ENCODE assay signal across 10 cellular contexts in genomic region chr14:66610154-66610563, GRCh38.
DNase-seq lines count a peak whose midpoint lies in the region; ATAC-seq, FAIRE-seq and TF ChIP-seq lines count a peak whose summit lies in the region.
"Had no signal": no experiment of that assay in that cellular context is flagged by ENCODE, and none has a peak within 500 bp of the region (broad histone marks: within the 10 kb centered on the region; RNA-seq: fewer than 3 reads in every experiment).

No MANE protein-coding gene starts in this region.

- H3K27me3 Mint-ChIP-seq in activated T-cell treated with anti-CD3 and anti-CD28 coated beads, Interleukin-2, amount 50 U/mL, for 72 hours (ENCODE audit: low read depth), result no peaks in the 10 kb centered on the region
- no peaks in the 10 kb centered on the region for H3K27me3 Mint-ChIP-seq in activated T-cell treated with anti-CD3 and anti-CD28 coated beads, Interleukin-2, amount 50 U/mL, for 24 hours

- TF ChIP-seq CTCF in smooth muscle cell (IDR thresholded peaks at IDR 0.05; ENCODE audit: borderline replicate concordance, insufficient read depth, poor library complexity, severe bottlenecking), result peak; percentile 7

- no peak for FAIRE-seq in frontal cortex (lab: Jason Lieb, UNC)

- 68% methylated on average over 4 of the region's 4 CpGs for WGBS in smooth muscle cell (ENCODE audit: low lambda C conversion rate)

- peaks cover 10 to 13% of the 10 kb centered on the region in 2 donors for H3K9me3 Mint-ChIP-seq in activated T-cell treated with anti-CD3 and anti-CD28 coated beads, Interleukin-2, amount 50 U/mL, for 72 hours
- H3K9me3 Mint-ChIP-seq in activated T-cell treated with anti-CD3 and anti-CD28 coated beads, Interleukin-2, amount 50 U/mL, for 24 hours, result peaks cover 44% of the 10 kb centered on the region

- H3K27ac ChIP-seq in smooth muscle cell (ENCODE audit: low read depth), result no peak overlapping the region
- no peak overlapping the region for H3K27ac ChIP-seq in effector memory CD4-positive, alpha-beta T cell (ENCODE audit: insufficient read depth, low read length, poor library complexity, severe bottlenecking)

- peaks cover 11 to 24% of the 10 kb centered on the region in 2 donors for H3K36me3 Mint-ChIP-seq in activated T-cell treated with anti-CD3 and anti-CD28 coated beads, Interleukin-2, amount 50 U/mL, for 72 hours (ENCODE audit: insufficient read depth in 2 of 2)
- H3K36me3 Mint-ChIP-seq in activated T-cell treated with anti-CD3 and anti-CD28 coated beads, Interleukin-2, amount 50 U/mL, for 24 hours (ENCODE audit: low read depth), result peaks cover 43% of the 10 kb centered on the region

- no peaks in the 10 kb centered on the region for H3K36me3 ChIP-seq in smooth muscle cell (ENCODE audit: low read depth)
- H3K36me3 ChIP-seq in effector memory CD4-positive, alpha-beta T cell (ENCODE audit: control insufficient read depth, insufficient read depth, low read length), result no peaks in the 10 kb centered on the region

- H3K4me1 ChIP-seq in smooth muscle cell (ENCODE audit: low read depth), result no peaks in the 10 kb centered on the region
- no peaks in the 10 kb centered on the region for H3K4me1 ChIP-seq in effector memory CD4-positive, alpha-beta T cell (ENCODE audit: control insufficient read depth, insufficient read depth, low read length, poor library complexity, severe bottlenecking)

- H3K4me3 ChIP-seq in smooth muscle cell, result no peak overlapping the region
- no peak overlapping the region for H3K4me3 ChIP-seq in effector memory CD4-positive, alpha-beta T cell (ENCODE audit: insufficient read depth, low read depth, low read length, poor library complexity, severe bottlenecking)

- H3K4me1 Mint-ChIP-seq in activated T-cell treated with anti-CD3 and anti-CD28 coated beads, Interleukin-2, amount 50 U/mL, for 72 hours (ENCODE audit: low read depth), result peaks cover 24% of the 10 kb centered on the region
- H3K4me1 Mint-ChIP-seq in activated T-cell treated with anti-CD3 and anti-CD28 coated beads, Interleukin-2, amount 50 U/mL, for 24 hours (ENCODE audit: low read depth), result peaks cover 34% of the 10 kb centered on the region

- DNase-seq in activated T-cell treated with anti-CD3 and anti-CD28 coated beads, Interleukin-2, amount 50 U/mL, for 72 hours, result no peak
- DNase-seq in activated T-cell treated with anti-CD3 and anti-CD28 coated beads, Interleukin-2, amount 50 U/mL, for 24 hours, result no peak
- DNase-seq in NAMALWA (ENCODE audit: low spot score) (peak; percentile 57), cerebellar cortex (ENCODE audit: low spot score) (peak; percentile 24), smooth muscle cell (lab: John Stamatoyannopoulos, UW; ENCODE audit: unreplicated experiment) (no peak), frontal cortex (ENCODE audit: low spot score in 2 of 2) (no peak)
- no peak for DNase-seq in effector memory CD4-positive, alpha-beta T cell
- DNase-seq: NCI-H1930; stimulated activated naive CD8-positive, alpha-beta T cell treated with anti-CD3 and anti-CD28 coated beads, Interleukin-15, Interleukin-2, amounts not matched to agents 100 U/mL and 50 U/mL, for 24 hours had no signal

- peaks cover 7% of the 10 kb centered on the region for H3K9me3 ChIP-seq in smooth muscle cell (replicated peaks; ENCODE audit: low read depth)
- peaks cover under 1% of the 10 kb centered on the region for H3K9me3 ChIP-seq in effector memory CD4-positive, alpha-beta T cell (ENCODE audit: control insufficient read depth, low read length)

- peak overlapping the region; percentile 25 for H3K27ac Mint-ChIP-seq in activated T-cell treated with anti-CD3 and anti-CD28 coated beads, Interleukin-2, amount 50 U/mL, for 72 hours
- H3K27ac Mint-ChIP-seq in activated T-cell treated with anti-CD3 and anti-CD28 coated beads, Interleukin-2, amount 50 U/mL, for 24 hours, result no peak overlapping the region

- H4K20me1 ChIP-seq in smooth muscle cell (ENCODE audit: low read depth), result no peaks in the 10 kb centered on the region

- no peaks in the 10 kb centered on the region for H3F3A ChIP-seq in smooth muscle cell (ENCODE audit: low read depth)

- no peak overlapping the region for H3K4me2 ChIP-seq in smooth muscle cell

- peak overlapping the region in 1 of 2 donors; percentile 36 for H3K4me3 Mint-ChIP-seq in activated T-cell treated with anti-CD3 and anti-CD28 coated beads, Interleukin-2, amount 50 U/mL, for 72 hours
- no peak overlapping the region for H3K4me3 Mint-ChIP-seq in activated T-cell treated with anti-CD3 and anti-CD28 coated beads, Interleukin-2, amount 50 U/mL, for 24 hours

- no peak overlapping the region for H3K9ac ChIP-seq in smooth muscle cell (ENCODE audit: low read depth)

- peak in 1 of 2 donors; percentile 64 for ATAC-seq in activated T-cell treated with anti-CD3 and anti-CD28 coated beads, Interleukin-2, amount 50 U/mL, for 72 hours (replicated peaks in 1 of 2)
- no peak for ATAC-seq in HG03135 (IDR thresholded peaks at IDR 0.05; ENCODE audit: unreplicated experiment)
- ATAC-seq: stimulated activated naive CD8-positive, alpha-beta T cell treated with anti-CD3 and anti-CD28 coated beads, Interleukin-15, Interleukin-2, amounts not matched to agents 100 U/mL and 50 U/mL, for 24 hours had no signal

- no peak overlapping the region for H2AFZ ChIP-seq in smooth muscle cell (ENCODE audit: low read depth)

- H3K79me2 ChIP-seq in smooth muscle cell (ENCODE audit: low read depth), result no peaks in the 10 kb centered on the region

- H3K27me3 ChIP-seq in smooth muscle cell (ENCODE audit: low read depth), result no peaks in the 10 kb centered on the region
- H3K27me3 ChIP-seq in effector memory CD4-positive, alpha-beta T cell (replicated peaks; ENCODE audit: control insufficient read depth, insufficient read depth, low read length, poor library complexity, severe bottlenecking), result no peaks in the 10 kb centered on the region

Comparison
In these comparisons a context has a peak if more than half of its experiments do, and no peak if none do; other contexts are left out.
1. DNase-seq: peak in NAMALWA (single experiment) and cerebellar cortex (single experiment); none in activated T-cell treated with anti-CD3 and anti-CD28 coated beads, Interleukin-2, amount 50 U/mL, for 72 hours (0 of 2), activated T-cell treated with anti-CD3 and anti-CD28 coated beads, Interleukin-2, amount 50 U/mL, for 24 hours (single experiment), smooth muscle cell (single experiment), frontal cortex (0 of 2) and effector memory CD4-positive, alpha-beta T cell (0 of 3).